Comparison of ENCODE assay signal across 17 cellular contexts in the genomic region with DNA sequence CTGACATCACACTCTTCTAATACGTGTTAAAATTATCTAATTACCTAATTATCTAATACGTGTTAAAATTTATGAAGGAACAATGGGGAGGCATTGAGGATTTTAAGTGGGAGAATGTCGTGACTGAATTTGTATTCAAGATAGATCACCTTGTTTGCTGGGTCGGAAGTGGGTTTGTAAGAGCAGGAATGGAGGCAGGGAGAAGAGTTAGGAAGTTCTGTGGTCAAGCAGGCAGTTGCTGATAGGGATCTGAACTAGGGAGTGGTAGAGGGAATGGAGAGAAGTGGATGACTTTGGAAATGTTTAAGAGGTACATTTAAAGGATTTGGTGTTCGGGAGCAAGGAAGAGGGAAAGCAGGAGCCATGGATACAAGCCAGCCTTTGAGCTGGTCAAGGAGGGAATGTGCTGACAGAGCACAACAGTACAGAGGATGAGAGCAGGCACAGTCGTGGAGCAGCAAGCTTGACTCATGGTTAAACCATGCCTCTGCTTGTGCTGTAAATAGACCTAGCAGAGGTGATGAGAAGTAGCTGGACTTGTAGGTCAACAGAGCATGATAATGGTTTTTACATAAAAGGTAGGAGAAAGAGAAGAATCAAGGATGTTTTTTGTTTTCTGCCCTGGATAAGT. TPM values are rescaled to one million over a fixed set of nuclear protein-coding genes. Genes with fewer than 3 reads are reported as not detected.
DNase-seq lines count a peak whose midpoint lies in the region; ATAC-seq, FAIRE-seq and TF ChIP-seq lines count a peak whose summit lies in the region.
"Had no signal": no experiment of that assay in that cellular context is flagged by ENCODE, and none has a peak within 500 bp of the region (broad histone marks: within the 10 kb centered on the region; RNA-seq: fewer than 3 reads in every experiment).

No MANE protein-coding gene starts in this region.

- no peaks in the 10 kb centered on the region for H3K79me2 ChIP-seq in astrocyte (ENCODE audit: insufficient read depth, low read length)

- H3K9ac ChIP-seq in astrocyte (ENCODE audit: low read length) = no peak overlapping the region

- intact Hi-C loops in sciatic nerve (cut with DNase I) = loop anchor here (1.0 kb wide), 1 partner anchor 29 kb away; no protein-coding TSS in a partner anchor

- no peak for FAIRE-seq in astrocyte (lab: Jason Lieb, UNC)
- FAIRE-seq: GM12878, small intestine had no signal

- no peaks in the 10 kb centered on the region for H3K9me3 ChIP-seq in astrocyte (ENCODE audit: insufficient read depth, low read depth, low read length)
- H3K9me3 ChIP-seq: tibial artery had no signal

- no peaks in the 10 kb centered on the region for H3K27me3 Mint-ChIP-seq in astrocyte (ENCODE audit: low read depth, unreplicated experiment)

- no peaks in the 10 kb centered on the region for H3K9me3 Mint-ChIP-seq in astrocyte (ENCODE audit: unreplicated experiment)

- peaks cover 11% of the 10 kb centered on the region for H3K4me1 ChIP-seq in astrocyte (ENCODE audit: insufficient read depth, low read length)
- H3K4me1 ChIP-seq: tibial artery had no signal

- H3K27ac Mint-ChIP-seq in astrocyte (ENCODE audit: unreplicated experiment) = no peak overlapping the region

- no peak overlapping the region for H2AFZ ChIP-seq in astrocyte (ENCODE audit: low read depth, low read length)

- no peak for TF ChIP-seq CTCF in astrocyte (IDR thresholded peaks at IDR 0.05; ENCODE audit: insufficient read depth, low read depth, low read length)

- no peak overlapping the region for H3K27ac ChIP-seq in astrocyte (ENCODE audit: low read depth, low read length)
- H3K27ac ChIP-seq: 22Rv1, dorsolateral prefrontal cortex, tibial artery had no signal

- no peak overlapping the region for H3K4me3 ChIP-seq in astrocyte (ENCODE audit: insufficient read depth, low read depth, low read length)
- H3K4me3 ChIP-seq in skeletal muscle cell (ENCODE audit: low read depth, low read length) = no peak overlapping the region
- H3K4me3 ChIP-seq: dorsolateral prefrontal cortex, GM12878, tibial artery had no signal

- H3K27me3 ChIP-seq in astrocyte (ENCODE audit: insufficient read depth, low read length) = no peaks in the 10 kb centered on the region
- H3K27me3 ChIP-seq: tibial artery had no signal

- no peak for ATAC-seq in sciatic nerve
- ATAC-seq: GM12878 had no signal

- H3K36me3 ChIP-seq in astrocyte (ENCODE audit: insufficient read depth, low read length) = no peaks in the 10 kb centered on the region
- H3K36me3 ChIP-seq: tibial artery had no signal

- H3K36me3 Mint-ChIP-seq in astrocyte (ENCODE audit: low read depth, unreplicated experiment) = no peaks in the 10 kb centered on the region

- DNase-seq in DMS53 (lab: John Stamatoyannopoulos, UW) = peak; percentile 20
- no peak for DNase-seq in DMS53 treated with DMSO at 0.1 percent for 48 hours (lab: John Stamatoyannopoulos, UW; ENCODE audit: unreplicated experiment)
- peak; percentile 73 for DNase-seq in astrocyte (ENCODE audit: low read depth)
- DNase-seq in glomerular visceral epithelial cell (ENCODE audit: extremely low spot score) = peak; percentile 69
- peak; percentile 60 for DNase-seq in skeletal muscle cell (ENCODE audit: low read depth)
- DNase-seq in activated naive CD4-positive, alpha-beta T cell treated with Interleukin-2 at 50 U/mL for 16 hours = no peak
- DNase-seq in sciatic nerve (ENCODE audit: low spot score) = no peak
- no peak for DNase-seq in effector CD8-positive, alpha-beta T cell (lab: John Stamatoyannopoulos, UW)
- DNase-seq: dorsolateral prefrontal cortex, NCI-H1105 treated with DMSO at 0.1 percent for 48 hours, NCI-H446 treated with DMSO at 0.1 percent for 48 hours, RPMI8226, small intestine, T-helper 9 cell, tibial artery had no signal

- H3K4me2 ChIP-seq in astrocyte (ENCODE audit: low read length) = peak overlapping the region; percentile 35

- H4K20me1 ChIP-seq in astrocyte (ENCODE audit: insufficient read depth, low read length) = no peaks in the 10 kb centered on the region

- no peak overlapping the region for H3K4me3 Mint-ChIP-seq in astrocyte (ENCODE audit: unreplicated experiment)

- H3K4me1 Mint-ChIP-seq in astrocyte (ENCODE audit: low read depth, unreplicated experiment) = peaks cover 25% of the 10 kb centered on the region

RNA-seq across cellular contexts. Expression of gene IL18RAP, which starts 16.2 kb away (rescaled TPM):
- not detected in 2 replicates for total RNA-seq in astrocyte
- 3.0 TPM for total RNA-seq in sciatic nerve

RNA-seq across cellular contexts. Expression of gene SLC9A4, which starts 33.8 kb away (rescaled TPM):
- total RNA-seq in astrocyte (0.07 and 0.09 TPM in 2 replicates), sciatic nerve (not detected)

Comparison
In these comparisons a context has a peak if more than half of its experiments do, and no peak if none do; other contexts are left out.
1. DNase-seq: peak in DMS53 (single experiment), astrocyte (single experiment), glomerular visceral epithelial cell (single experiment) and skeletal muscle cell (single experiment); none in DMS53 treated with DMSO at 0.1 percent for 48 hours (single experiment), activated naive CD4-positive, alpha-beta T cell treated with Interleukin-2 at 50 U/mL for 16 hours (single experiment), sciatic nerve (single experiment) and effector CD8-positive, alpha-beta T cell (single experiment).